ENCODE assay signal across 25 cellular contexts in the genomic region with DNA sequence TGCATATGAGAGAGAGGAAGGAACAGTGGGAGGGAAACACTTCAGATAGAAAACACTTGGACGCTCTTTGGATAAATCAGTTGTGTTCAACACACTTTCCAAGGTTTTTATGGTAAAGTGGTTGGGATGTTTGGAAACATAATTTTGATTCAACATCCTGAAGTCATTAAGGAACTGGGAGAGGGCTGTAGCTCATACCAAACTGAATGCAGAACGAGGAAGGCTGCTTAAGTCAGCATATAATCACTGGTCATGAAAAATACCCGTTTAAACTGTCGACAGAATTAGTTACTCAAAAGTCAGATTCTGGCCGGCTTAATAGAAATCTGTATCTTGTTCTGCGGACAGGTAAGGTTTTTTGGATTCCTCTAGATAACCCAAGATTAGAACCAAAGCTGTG. TPM values are rescaled to one million over a fixed set of nuclear protein-coding genes. Genes with fewer than 3 reads are reported as not detected.
DNase-seq lines count a peak whose midpoint lies in the region; ATAC-seq and TF ChIP-seq lines count a peak whose summit lies in the region.
"Had no signal": no experiment of that assay in that cellular context is flagged by ENCODE, and none has a peak within 500 bp of the region (broad histone marks: within the 10 kb centered on the region; RNA-seq: fewer than 3 reads in every experiment).

No MANE protein-coding gene starts in this region.

- H3K27ac Mint-ChIP-seq in activated naive CD4-positive, alpha-beta T cell treated with anti-CD3 and anti-CD28 coated beads, Interleukin-2, amount 50 U/mL, for 24 hours, result peak overlapping the region; percentile 65
- H3K27ac Mint-ChIP-seq in activated naive CD4-positive, alpha-beta T cell treated with anti-CD3 and anti-CD28 coated beads, Interleukin-2, amount 50 U/mL, for 72 hours, result no peak overlapping the region
- H3K27ac Mint-ChIP-seq: activated CD4-positive, alpha-beta T cell treated with anti-CD3 and anti-CD28 coated beads, Interleukin-2, amount 10 ng/mL, durations not matched to agents 24 days and 14 days; activated naive CD4-positive, alpha-beta T cell treated with anti-CD3 and anti-CD28 coated beads, Interleukin-2, amount 10 ng/mL, durations not matched to agents 7 days and 5 days; activated T-helper 1 cell treated with anti-CD3 and anti-CD28 coated beads, Interleukin-12 subunit alpha, Interleukin-12 subunit beta, Interleukin-2, Interleukin-4 antibody, amounts not matched to agents 30 ng/mL and 10 ng/mL and 1 ng/mL, durations not matched to agents 14 hours and 24 hours and 36 hours; CD4-positive, alpha-beta T cell; endodermal cell had no signal

- peaks cover 6% of the 10 kb centered on the region for H3K36me3 Mint-ChIP-seq in activated naive CD4-positive, alpha-beta T cell treated with anti-CD3 and anti-CD28 coated beads, Interleukin-2, amount 50 U/mL, for 24 hours
- no peaks in the 10 kb centered on the region for H3K36me3 Mint-ChIP-seq in activated naive CD4-positive, alpha-beta T cell treated with anti-CD3 and anti-CD28 coated beads, Interleukin-2, amount 50 U/mL, for 72 hours

- no peaks in the 10 kb centered on the region for H3K36me3 ChIP-seq in uterus

- TF ChIP-seq POLR2A in uterus (IDR thresholded peaks at IDR 0.05), result no peak

- TF ChIP-seq CTCF in foreskin fibroblast (IDR thresholded peaks at IDR 0.05; ENCODE audit: low read depth, low read length) (no peak), uterus (IDR thresholded peaks at IDR 0.05) (no peak)

- no peak for ATAC-seq in activated naive CD4-positive, alpha-beta T cell treated with anti-CD3 and anti-CD28 coated beads, Interleukin-2, amount 50 U/mL, for 72 hours
- no peak for ATAC-seq in HG03565 (IDR thresholded peaks at IDR 0.05; ENCODE audit: unreplicated experiment)
- ATAC-seq: naive thymus-derived CD4-positive, alpha-beta T cell; stimulated activated naive CD8-positive, alpha-beta T cell treated with anti-CD3 and anti-CD28 coated beads, Interleukin-15, amount 100 ng/mL, for 72 hours had no signal

- H3K9me3 ChIP-seq in uterus, result no peaks in the 10 kb centered on the region
- H3K9me3 ChIP-seq: esophagus muscularis mucosa, left ventricle myocardium inferior, MG63, thyroid gland had no signal

- H3K4me1 ChIP-seq in uterus, result peaks cover 0 to 5% of the 10 kb centered on the region in 2 donors
- H3K4me1 ChIP-seq: left ventricle myocardium inferior, thyroid gland had no signal

- intact Hi-C loops in uterus (cut with DNase I; ENCODE audit: low total_unique reads), result no loop called here

- H3K27me3 ChIP-seq in uterus, result no peaks in the 10 kb centered on the region
- H3K27me3 ChIP-seq: cardiac muscle cell, esophagus muscularis mucosa, MG63, thyroid gland had no signal

- no peaks in the 10 kb centered on the region for H3K27me3 Mint-ChIP-seq in activated naive CD4-positive, alpha-beta T cell treated with anti-CD3 and anti-CD28 coated beads, Interleukin-2, amount 50 U/mL, for 24 hours
- H3K27me3 Mint-ChIP-seq: activated CD4-positive, alpha-beta T cell treated with anti-CD3 and anti-CD28 coated beads, Interleukin-2, amount 10 ng/mL, durations not matched to agents 24 days and 14 days; activated naive CD4-positive, alpha-beta T cell treated with anti-CD3 and anti-CD28 coated beads, Interleukin-2, amount 10 ng/mL, durations not matched to agents 7 days and 5 days; CD4-positive, alpha-beta T cell; naive thymus-derived CD4-positive, alpha-beta T cell; stimulated activated naive CD8-positive, alpha-beta T cell treated with anti-CD3 and anti-CD28 coated beads, Interleukin-15, amount 100 ng/mL, for 72 hours had no signal

- peaks cover 19% of the 10 kb centered on the region for H3K4me1 Mint-ChIP-seq in activated naive CD4-positive, alpha-beta T cell treated with anti-CD3 and anti-CD28 coated beads, Interleukin-2, amount 50 U/mL, for 24 hours
- H3K4me1 Mint-ChIP-seq: activated naive CD4-positive, alpha-beta T cell treated with anti-CD3 and anti-CD28 coated beads, Interleukin-2, amount 10 ng/mL, durations not matched to agents 7 days and 5 days; endodermal cell; stimulated activated naive CD8-positive, alpha-beta T cell treated with anti-CD3 and anti-CD28 coated beads, Interleukin-15, amount 100 ng/mL, for 72 hours had no signal

- H3K4me3 ChIP-seq in foreskin fibroblast (ENCODE audit: low read depth in 1 of 2, low read length in 2 of 2) (peak overlapping the region; percentile 12 to 16), uterus (no peak overlapping the region)
- H3K4me3 ChIP-seq: cardiac muscle cell, esophagus muscularis mucosa, left ventricle myocardium inferior, MG63, thyroid gland had no signal

- DNase-seq in activated naive CD4-positive, alpha-beta T cell treated with anti-CD3 and anti-CD28 coated beads, Interleukin-2, amount 50 U/mL, for 72 hours (ENCODE audit: low spot score in 2 of 2), result no peak
- DNase-seq in foreskin fibroblast (peak in 1 of 2 donors; percentile 75), uterus (no peak), caudate nucleus (lab: John Stamatoyannopoulos, UW) (no peak)
- DNase-seq: activated CD4-positive, alpha-beta T cell treated with anti-CD3 and anti-CD28 coated beads, Interleukin-2, amount 10 ng/mL, durations not matched to agents 24 days and 14 days; activated naive CD4-positive, alpha-beta T cell treated with anti-CD3 and anti-CD28 coated beads, Interleukin-2, amount 10 ng/mL, durations not matched to agents 7 days and 5 days; aorta; CD4-positive, alpha-beta T cell; endodermal cell; HCEC 1CT; KG1; left ventricle myocardium inferior; MG63; naive thymus-derived CD4-positive, alpha-beta T cell; NCI-H1105 treated with DMSO at 0.1 percent for 48 hours; NCI-H2029; NCI-H524 treated with DMSO at 0.1 percent for 48 hours; stimulated activated naive CD8-positive, alpha-beta T cell treated with anti-CD3 and anti-CD28 coated beads, Interleukin-15, amount 100 ng/mL, for 72 hours; thyroid gland had no signal

- no peaks in the 10 kb centered on the region for H3K9me3 Mint-ChIP-seq in activated naive CD4-positive, alpha-beta T cell treated with anti-CD3 and anti-CD28 coated beads, Interleukin-2, amount 50 U/mL, for 24 hours
- no peaks in the 10 kb centered on the region for H3K9me3 Mint-ChIP-seq in activated naive CD4-positive, alpha-beta T cell treated with anti-CD3 and anti-CD28 coated beads, Interleukin-2, amount 50 U/mL, for 72 hours
- H3K9me3 Mint-ChIP-seq: activated CD4-positive, alpha-beta T cell treated with anti-CD3 and anti-CD28 coated beads, Interleukin-2, amount 10 ng/mL, durations not matched to agents 24 days and 14 days; activated naive CD4-positive, alpha-beta T cell treated with anti-CD3 and anti-CD28 coated beads, Interleukin-2, amount 10 ng/mL, durations not matched to agents 7 days and 5 days; activated T-helper 1 cell treated with anti-CD3 and anti-CD28 coated beads, Interleukin-12 subunit alpha, Interleukin-12 subunit beta, Interleukin-2, Interleukin-4 antibody, amounts not matched to agents 30 ng/mL and 10 ng/mL and 1 ng/mL, durations not matched to agents 14 hours and 24 hours and 36 hours; CD4-positive, alpha-beta T cell; endodermal cell; naive thymus-derived CD4-positive, alpha-beta T cell; stimulated activated naive CD8-positive, alpha-beta T cell treated with anti-CD3 and anti-CD28 coated beads, Interleukin-15, amount 100 ng/mL, for 72 hours had no signal

- H3K4me3 Mint-ChIP-seq in activated naive CD4-positive, alpha-beta T cell treated with anti-CD3 and anti-CD28 coated beads, Interleukin-2, amount 50 U/mL, for 24 hours, result no peak overlapping the region
- H3K4me3 Mint-ChIP-seq: activated CD4-positive, alpha-beta T cell treated with anti-CD3 and anti-CD28 coated beads, Interleukin-2, amount 10 ng/mL, durations not matched to agents 24 days and 14 days; activated naive CD4-positive, alpha-beta T cell treated with anti-CD3 and anti-CD28 coated beads, Interleukin-2, amount 10 ng/mL, durations not matched to agents 7 days and 5 days; activated T-helper 1 cell treated with anti-CD3 and anti-CD28 coated beads, Interleukin-12 subunit alpha, Interleukin-12 subunit beta, Interleukin-2, Interleukin-4 antibody, amounts not matched to agents 30 ng/mL and 10 ng/mL and 1 ng/mL, durations not matched to agents 14 hours and 24 hours and 36 hours; CD4-positive, alpha-beta T cell; endodermal cell; naive thymus-derived CD4-positive, alpha-beta T cell; stimulated activated naive CD8-positive, alpha-beta T cell treated with anti-CD3 and anti-CD28 coated beads, Interleukin-15, amount 100 ng/mL, for 72 hours had no signal

- peak overlapping the region; percentile 68 to 86 for H3K27ac ChIP-seq in uterus
- H3K27ac ChIP-seq in caudate nucleus (ENCODE audit: low read depth, low read length), result no peak overlapping the region
- H3K27ac ChIP-seq: cardiac muscle cell, esophagus muscularis mucosa, left ventricle myocardium inferior, thyroid gland, VCaP had no signal

RNA-seq across cellular contexts. Expression of a gene that starts 14.9 kb away (rescaled TPM):
- total RNA-seq in activated naive CD4-positive, alpha-beta T cell treated with anti-CD3 and anti-CD28 coated beads, Interleukin-2, amount 50 U/mL, for 72 hours, result 10 to 100 TPM; 47.9 to 50.1 TPM
- 10 to 100 TPM; 12.3 to 69.0 (median 32.2) TPM for total RNA-seq in uterus

RNA-seq across cellular contexts. Expression of a gene that starts 15.6 kb away (rescaled TPM):
- 100 to 1,000 TPM; 254 to 286 TPM for total RNA-seq in activated naive CD4-positive, alpha-beta T cell treated with anti-CD3 and anti-CD28 coated beads, Interleukin-2, amount 50 U/mL, for 72 hours
- 100 to 1,000 TPM; 118 to 226 (median 146) TPM for total RNA-seq in uterus

RNA-seq across cellular contexts. Expression of a gene that starts 21.5 kb away (rescaled TPM):
- total RNA-seq in activated naive CD4-positive, alpha-beta T cell treated with anti-CD3 and anti-CD28 coated beads, Interleukin-2, amount 50 U/mL, for 72 hours, result 1 to 10 TPM; 5.4 to 9.1 TPM
- total RNA-seq in uterus, result 1 to 10 TPM in 1 of 4 donors, under 1 TPM in 3; 0.26 to 5.0 (median 0.61) TPM

RNA-seq across cellular contexts. Expression of a gene that starts 21.6 kb away (rescaled TPM):
- 10 to 100 TPM; 22.0 to 31.9 TPM for total RNA-seq in activated naive CD4-positive, alpha-beta T cell treated with anti-CD3 and anti-CD28 coated beads, Interleukin-2, amount 50 U/mL, for 72 hours
- 10 to 100 TPM in 2 of 4 donors, 1 to 10 TPM in 2; 3.3 to 28.1 (median 8.6) TPM for total RNA-seq in uterus

RNA-seq across cellular contexts. Expression of a gene that starts 24.4 kb away (rescaled TPM):
- total RNA-seq in activated naive CD4-positive, alpha-beta T cell treated with anti-CD3 and anti-CD28 coated beads, Interleukin-2, amount 50 U/mL, for 72 hours, result 10 to 100 TPM; 17.9 to 36.1 TPM
- total RNA-seq in uterus, result 10 to 100 TPM; 26.1 to 46.3 (median 36.0) TPM

Comparison
In these comparisons a context has a peak if more than half of its experiments do, and no peak if none do; other contexts are left out.
1. H3K4me3 ChIP-seq: peak in foreskin fibroblast (2 of 2); none in uterus (0 of 2).